23 cellular contexts compared by ENCODE assay signal in the genomic region with DNA sequence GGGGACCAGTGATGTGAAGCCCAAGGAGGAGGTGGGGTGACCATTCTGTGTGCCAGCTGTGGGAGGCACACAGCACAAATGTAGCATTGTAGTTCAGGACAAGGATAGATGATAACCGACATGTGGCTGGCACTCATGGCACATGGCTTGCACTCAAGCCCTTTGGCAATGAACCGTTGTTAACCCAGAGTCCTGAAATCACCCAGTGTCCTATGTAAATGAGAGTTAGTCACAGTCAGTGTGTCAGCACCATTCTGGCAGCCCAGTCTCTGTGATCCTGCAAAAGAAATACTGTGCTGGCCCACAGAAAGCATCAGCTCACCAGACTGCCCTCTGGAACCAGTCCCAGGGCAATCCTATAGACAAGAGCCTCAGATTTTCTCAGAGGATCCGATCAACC.
"Had no signal": no experiment of that assay in that cellular context is flagged by ENCODE, and none has a peak within 500 bp of the region (broad histone marks: within the 10 kb centered on the region; RNA-seq: fewer than 3 reads in every experiment).

No MANE protein-coding gene starts in this region.

- H3K4me1 ChIP-seq: lower lobe of right lung, pancreas, prostate gland, sigmoid colon, suprapubic skin, upper lobe of right lung had no signal

- H3K4me3 ChIP-seq: lower lobe of right lung, pancreas, prostate gland, sigmoid colon, spleen, suprapubic skin, thoracic aorta, tibial artery, upper lobe of right lung had no signal

- H3K36me3 ChIP-seq: lower lobe of right lung, pancreas, prostate gland, sigmoid colon, spleen, suprapubic skin, thoracic aorta, tibial artery, upper lobe of right lung had no signal

- DNase-seq: head of caudate nucleus; hippocampal formation; immature natural killer cell; kidney; lower lobe of right lung; mammary epithelial cell; mesenchymal stem cell; naive thymus-derived CD8-positive, alpha-beta T cell; nucleus accumbens; pancreas; posterior cingulate gyrus; sigmoid colon; small intestine; spleen; stimulated activated CD4-positive, alpha-beta T cell treated with anti-CD3 and anti-CD28 coated beads, Interleukin-4, amount 100 ng/mL, for 24 hours; stimulated activated naive CD4-positive, alpha-beta T cell; tibial artery; trophoblast cell; upper lobe of right lung had no signal

- H3K9me3 ChIP-seq: lower lobe of right lung, pancreas, prostate gland, sigmoid colon, spleen, suprapubic skin, thoracic aorta, tibial artery, upper lobe of right lung had no signal

- ATAC-seq: lower lobe of right lung; naive thymus-derived CD8-positive, alpha-beta T cell; pancreas; stimulated activated effector memory CD8-positive, alpha-beta T cell treated with anti-CD3 and anti-CD28 coated beads, Interleukin-12 subunit alpha, Interleukin-12 subunit beta, amount 100 ng/mL, for 72 hours; upper lobe of right lung had no signal

- H3K27me3 ChIP-seq: sigmoid colon, spleen, suprapubic skin, tibial artery, upper lobe of right lung had no signal

- H3K27ac ChIP-seq: lower lobe of right lung, pancreas, prostate gland, sigmoid colon, spleen, suprapubic skin, thoracic aorta, tibial artery, upper lobe of right lung had no signal
